ENCODE assay signal across 1 cellular context in the genomic region with DNA sequence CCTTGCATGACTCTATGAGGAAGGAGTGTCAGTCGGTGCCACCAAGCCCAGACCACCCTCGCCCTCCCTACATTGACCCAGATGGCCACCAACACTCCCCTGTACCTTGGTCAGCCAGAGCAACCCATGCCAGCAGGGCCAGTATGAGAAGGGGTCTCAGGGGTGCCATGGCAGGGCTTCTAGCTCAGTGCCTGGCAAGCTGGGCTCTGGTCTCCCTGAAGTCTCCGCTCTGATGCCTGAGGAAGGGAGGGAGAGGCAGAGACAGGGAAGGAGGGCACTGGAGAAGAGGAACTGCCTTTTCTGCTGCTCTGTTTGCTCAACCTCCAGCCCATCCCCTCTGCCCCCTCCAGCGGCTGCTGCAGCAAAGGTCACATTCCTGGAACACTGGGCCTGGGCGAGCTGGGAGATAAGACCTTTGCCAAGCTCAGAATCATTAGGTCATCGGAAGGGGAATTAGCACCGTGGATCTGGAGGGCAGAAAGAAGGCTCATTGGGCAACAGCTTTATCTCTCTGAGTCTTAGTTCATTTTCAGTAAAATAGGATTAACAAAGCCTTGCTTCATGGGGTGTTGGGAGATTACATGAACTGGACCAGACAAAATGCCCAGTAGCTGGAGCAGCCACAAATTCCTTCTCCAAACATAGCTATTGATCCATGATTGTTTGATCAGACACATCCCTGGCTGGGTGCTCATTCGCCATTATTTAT.
TF ChIP-seq lines count a peak whose summit lies in the region.

A gene with protein sequence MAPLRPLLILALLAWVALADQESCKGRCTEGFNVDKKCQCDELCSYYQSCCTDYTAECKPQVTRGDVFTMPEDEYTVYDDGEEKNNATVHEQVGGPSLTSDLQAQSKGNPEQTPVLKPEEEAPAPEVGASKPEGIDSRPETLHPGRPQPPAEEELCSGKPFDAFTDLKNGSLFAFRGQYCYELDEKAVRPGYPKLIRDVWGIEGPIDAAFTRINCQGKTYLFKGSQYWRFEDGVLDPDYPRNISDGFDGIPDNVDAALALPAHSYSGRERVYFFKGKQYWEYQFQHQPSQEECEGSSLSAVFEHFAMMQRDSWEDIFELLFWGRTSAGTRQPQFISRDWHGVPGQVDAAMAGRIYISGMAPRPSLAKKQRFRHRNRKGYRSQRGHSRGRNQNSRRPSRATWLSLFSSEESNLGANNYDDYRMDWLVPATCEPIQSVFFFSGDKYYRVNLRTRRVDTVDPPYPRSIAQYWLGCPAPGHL (minus strand): TSS at position 273 of the 709 bp plus-strand sequence. CDS start 104 bp downstream, at position 169.

TF ChIP-seq in K562, 482 proteins besides CTCF, POLR2A, EP300 and RAD21 (continued from another document and continues in another):
- TF ChIP-seq, protein P1, sequence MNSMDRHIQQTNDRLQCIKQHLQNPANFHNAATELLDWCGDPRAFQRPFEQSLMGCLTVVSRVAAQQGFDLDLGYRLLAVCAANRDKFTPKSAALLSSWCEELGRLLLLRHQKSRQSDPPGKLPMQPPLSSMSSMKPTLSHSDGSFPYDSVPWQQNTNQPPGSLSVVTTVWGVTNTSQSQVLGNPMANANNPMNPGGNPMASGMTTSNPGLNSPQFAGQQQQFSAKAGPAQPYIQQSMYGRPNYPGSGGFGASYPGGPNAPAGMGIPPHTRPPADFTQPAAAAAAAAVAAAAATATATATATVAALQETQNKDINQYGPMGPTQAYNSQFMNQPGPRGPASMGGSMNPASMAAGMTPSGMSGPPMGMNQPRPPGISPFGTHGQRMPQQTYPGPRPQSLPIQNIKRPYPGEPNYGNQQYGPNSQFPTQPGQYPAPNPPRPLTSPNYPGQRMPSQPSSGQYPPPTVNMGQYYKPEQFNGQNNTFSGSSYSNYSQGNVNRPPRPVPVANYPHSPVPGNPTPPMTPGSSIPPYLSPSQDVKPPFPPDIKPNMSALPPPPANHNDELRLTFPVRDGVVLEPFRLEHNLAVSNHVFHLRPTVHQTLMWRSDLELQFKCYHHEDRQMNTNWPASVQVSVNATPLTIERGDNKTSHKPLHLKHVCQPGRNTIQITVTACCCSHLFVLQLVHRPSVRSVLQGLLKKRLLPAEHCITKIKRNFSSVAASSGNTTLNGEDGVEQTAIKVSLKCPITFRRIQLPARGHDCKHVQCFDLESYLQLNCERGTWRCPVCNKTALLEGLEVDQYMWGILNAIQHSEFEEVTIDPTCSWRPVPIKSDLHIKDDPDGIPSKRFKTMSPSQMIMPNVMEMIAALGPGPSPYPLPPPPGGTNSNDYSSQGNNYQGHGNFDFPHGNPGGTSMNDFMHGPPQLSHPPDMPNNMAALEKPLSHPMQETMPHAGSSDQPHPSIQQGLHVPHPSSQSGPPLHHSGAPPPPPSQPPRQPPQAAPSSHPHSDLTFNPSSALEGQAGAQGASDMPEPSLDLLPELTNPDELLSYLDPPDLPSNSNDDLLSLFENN (IDR thresholded peaks at IDR 0.05; ENCODE audit: low read depth in 2 of 2, low read length in 2 of 2), result no peak
- no peak for TF ChIP-seq ZNF445 (CRISPR knock-in tag; IDR thresholded peaks at IDR 0.05; ENCODE audit: low read depth)
- no peak for TF ChIP-seq CHCHD3 (CRISPR knock-in tag; IDR thresholded peaks at IDR 0.05)
- TF ChIP-seq SIX5 (IDR thresholded peaks at IDR 0.05; ENCODE audit: borderline replicate concordance in 1 of 2, insufficient read depth in 1 of 2, low read depth in 1 of 2, low read length in 2 of 2), result no peak
- TF ChIP-seq, protein P2, sequence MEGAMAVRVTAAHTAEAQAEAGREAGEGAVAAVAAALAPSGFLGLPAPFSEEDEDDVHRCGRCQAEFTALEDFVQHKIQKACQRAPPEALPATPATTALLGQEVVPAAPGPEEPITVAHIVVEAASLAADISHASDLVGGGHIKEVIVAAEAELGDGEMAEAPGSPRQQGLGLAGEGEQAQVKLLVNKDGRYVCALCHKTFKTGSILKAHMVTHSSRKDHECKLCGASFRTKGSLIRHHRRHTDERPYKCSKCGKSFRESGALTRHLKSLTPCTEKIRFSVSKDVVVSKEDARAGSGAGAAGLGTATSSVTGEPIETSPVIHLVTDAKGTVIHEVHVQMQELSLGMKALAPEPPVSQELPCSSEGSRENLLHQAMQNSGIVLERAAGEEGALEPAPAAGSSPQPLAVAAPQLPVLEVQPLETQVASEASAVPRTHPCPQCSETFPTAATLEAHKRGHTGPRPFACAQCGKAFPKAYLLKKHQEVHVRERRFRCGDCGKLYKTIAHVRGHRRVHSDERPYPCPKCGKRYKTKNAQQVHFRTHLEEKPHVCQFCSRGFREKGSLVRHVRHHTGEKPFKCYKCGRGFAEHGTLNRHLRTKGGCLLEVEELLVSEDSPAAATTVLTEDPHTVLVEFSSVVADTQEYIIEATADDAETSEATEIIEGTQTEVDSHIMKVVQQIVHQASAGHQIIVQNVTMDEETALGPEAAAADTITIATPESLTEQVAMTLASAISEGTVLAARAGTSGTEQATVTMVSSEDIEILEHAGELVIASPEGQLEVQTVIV (CRISPR knock-in tag; IDR thresholded peaks at IDR 0.05; ENCODE audit: borderline replicate concordance), result no peak
- TF ChIP-seq PRPF4 (IDR thresholded peaks at IDR 0.05; ENCODE audit: insufficient read depth, low read depth, low read length, poor library complexity, severe bottlenecking), result no peak
- TF ChIP-seq BRD4 (IDR thresholded peaks at IDR 0.05), result no peak
- TF ChIP-seq MEF2A (IDR thresholded peaks at IDR 0.05; ENCODE audit: control insufficient read depth, low read depth, low read length), result no peak
- TF ChIP-seq, protein P3, sequence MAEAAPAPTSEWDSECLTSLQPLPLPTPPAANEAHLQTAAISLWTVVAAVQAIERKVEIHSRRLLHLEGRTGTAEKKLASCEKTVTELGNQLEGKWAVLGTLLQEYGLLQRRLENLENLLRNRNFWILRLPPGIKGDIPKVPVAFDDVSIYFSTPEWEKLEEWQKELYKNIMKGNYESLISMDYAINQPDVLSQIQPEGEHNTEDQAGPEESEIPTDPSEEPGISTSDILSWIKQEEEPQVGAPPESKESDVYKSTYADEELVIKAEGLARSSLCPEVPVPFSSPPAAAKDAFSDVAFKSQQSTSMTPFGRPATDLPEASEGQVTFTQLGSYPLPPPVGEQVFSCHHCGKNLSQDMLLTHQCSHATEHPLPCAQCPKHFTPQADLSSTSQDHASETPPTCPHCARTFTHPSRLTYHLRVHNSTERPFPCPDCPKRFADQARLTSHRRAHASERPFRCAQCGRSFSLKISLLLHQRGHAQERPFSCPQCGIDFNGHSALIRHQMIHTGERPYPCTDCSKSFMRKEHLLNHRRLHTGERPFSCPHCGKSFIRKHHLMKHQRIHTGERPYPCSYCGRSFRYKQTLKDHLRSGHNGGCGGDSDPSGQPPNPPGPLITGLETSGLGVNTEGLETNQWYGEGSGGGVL (CRISPR knock-in tag; IDR thresholded peaks at IDR 0.05), result no peak
- no peak for TF ChIP-seq RBBP5 (IDR thresholded peaks at IDR 0.05; ENCODE audit: borderline replicate concordance, insufficient read depth, low read length, poor library complexity, severe bottlenecking)
- no peak for TF ChIP-seq ESRRB (CRISPR knock-in tag; IDR thresholded peaks at IDR 0.05; ENCODE audit: borderline replicate concordance)
- no peak for TF ChIP-seq ZNF232 (CRISPR knock-in tag; IDR thresholded peaks at IDR 0.05)
- TF ChIP-seq, protein P4, sequence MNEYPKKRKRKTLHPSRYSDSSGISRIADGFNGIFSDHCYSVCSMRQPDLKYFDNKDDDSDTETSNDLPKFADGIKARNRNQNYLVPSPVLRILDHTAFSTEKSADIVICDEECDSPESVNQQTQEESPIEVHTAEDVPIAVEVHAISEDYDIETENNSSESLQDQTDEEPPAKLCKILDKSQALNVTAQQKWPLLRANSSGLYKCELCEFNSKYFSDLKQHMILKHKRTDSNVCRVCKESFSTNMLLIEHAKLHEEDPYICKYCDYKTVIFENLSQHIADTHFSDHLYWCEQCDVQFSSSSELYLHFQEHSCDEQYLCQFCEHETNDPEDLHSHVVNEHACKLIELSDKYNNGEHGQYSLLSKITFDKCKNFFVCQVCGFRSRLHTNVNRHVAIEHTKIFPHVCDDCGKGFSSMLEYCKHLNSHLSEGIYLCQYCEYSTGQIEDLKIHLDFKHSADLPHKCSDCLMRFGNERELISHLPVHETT (CRISPR knock-in tag; conservative IDR thresholded peaks at IDR 0.05 in 1 of 2, IDR thresholded peaks at IDR 0.05 in 1 of 2), result no peak
- no peak for TF ChIP-seq ZNF311 (CRISPR knock-in tag; IDR thresholded peaks at IDR 0.05)
- TF ChIP-seq, protein P5, sequence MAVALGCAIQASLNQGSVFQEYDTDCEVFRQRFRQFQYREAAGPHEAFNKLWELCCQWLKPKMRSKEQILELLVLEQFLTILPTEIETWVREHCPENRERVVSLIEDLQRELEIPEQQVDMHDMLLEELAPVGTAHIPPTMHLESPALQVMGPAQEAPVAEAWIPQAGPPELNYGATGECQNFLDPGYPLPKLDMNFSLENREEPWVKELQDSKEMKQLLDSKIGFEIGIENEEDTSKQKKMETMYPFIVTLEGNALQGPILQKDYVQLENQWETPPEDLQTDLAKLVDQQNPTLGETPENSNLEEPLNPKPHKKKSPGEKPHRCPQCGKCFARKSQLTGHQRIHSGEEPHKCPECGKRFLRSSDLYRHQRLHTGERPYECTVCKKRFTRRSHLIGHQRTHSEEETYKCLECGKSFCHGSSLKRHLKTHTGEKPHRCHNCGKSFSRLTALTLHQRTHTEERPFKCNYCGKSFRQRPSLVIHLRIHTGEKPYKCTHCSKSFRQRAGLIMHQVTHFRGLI (CRISPR knock-in tag; IDR thresholded peaks at IDR 0.05), result no peak
- no peak for TF ChIP-seq GTF2E2 (tag; IDR thresholded peaks at IDR 0.05)
- TF ChIP-seq MYBL2 (IDR thresholded peaks at IDR 0.05; ENCODE audit: low read depth), result no peak
- TF ChIP-seq MYBL2 (CRISPR knock-in tag; IDR thresholded peaks at IDR 0.05; ENCODE audit: borderline replicate concordance), result no peak
- TF ChIP-seq ASH1L (IDR thresholded peaks at IDR 0.05; ENCODE audit: borderline replicate concordance, low read depth, partially characterized antibody), result no peak
- TF ChIP-seq ZNF274 (IDR thresholded peaks at IDR 0.05; ENCODE audit: borderline replicate concordance, low read depth, low read length), result no peak
- peak; percentile 81 for TF ChIP-seq TEAD4 (IDR thresholded peaks at IDR 0.05; ENCODE audit: low read length)
- no peak for TF ChIP-seq TEAD4 (CRISPR knock-in tag; IDR thresholded peaks at IDR 0.05; ENCODE audit: borderline replicate concordance)
- TF ChIP-seq, protein P6, sequence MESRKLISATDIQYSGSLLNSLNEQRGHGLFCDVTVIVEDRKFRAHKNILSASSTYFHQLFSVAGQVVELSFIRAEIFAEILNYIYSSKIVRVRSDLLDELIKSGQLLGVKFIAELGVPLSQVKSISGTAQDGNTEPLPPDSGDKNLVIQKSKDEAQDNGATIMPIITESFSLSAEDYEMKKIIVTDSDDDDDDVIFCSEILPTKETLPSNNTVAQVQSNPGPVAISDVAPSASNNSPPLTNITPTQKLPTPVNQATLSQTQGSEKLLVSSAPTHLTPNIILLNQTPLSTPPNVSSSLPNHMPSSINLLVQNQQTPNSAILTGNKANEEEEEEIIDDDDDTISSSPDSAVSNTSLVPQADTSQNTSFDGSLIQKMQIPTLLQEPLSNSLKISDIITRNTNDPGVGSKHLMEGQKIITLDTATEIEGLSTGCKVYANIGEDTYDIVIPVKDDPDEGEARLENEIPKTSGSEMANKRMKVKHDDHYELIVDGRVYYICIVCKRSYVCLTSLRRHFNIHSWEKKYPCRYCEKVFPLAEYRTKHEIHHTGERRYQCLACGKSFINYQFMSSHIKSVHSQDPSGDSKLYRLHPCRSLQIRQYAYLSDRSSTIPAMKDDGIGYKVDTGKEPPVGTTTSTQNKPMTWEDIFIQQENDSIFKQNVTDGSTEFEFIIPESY (CRISPR knock-in tag; IDR thresholded peaks at IDR 0.05), result no peak
- no peak for TF ChIP-seq ELF1 (tag; IDR thresholded peaks at IDR 0.05)
- TF ChIP-seq ZNF174 (CRISPR knock-in tag; IDR thresholded peaks at IDR 0.05), result no peak
- peak; percentile 82 for TF ChIP-seq ESRRA (IDR thresholded peaks at IDR 0.05; ENCODE audit: borderline replicate concordance, low read depth)
- TF ChIP-seq, protein P7, sequence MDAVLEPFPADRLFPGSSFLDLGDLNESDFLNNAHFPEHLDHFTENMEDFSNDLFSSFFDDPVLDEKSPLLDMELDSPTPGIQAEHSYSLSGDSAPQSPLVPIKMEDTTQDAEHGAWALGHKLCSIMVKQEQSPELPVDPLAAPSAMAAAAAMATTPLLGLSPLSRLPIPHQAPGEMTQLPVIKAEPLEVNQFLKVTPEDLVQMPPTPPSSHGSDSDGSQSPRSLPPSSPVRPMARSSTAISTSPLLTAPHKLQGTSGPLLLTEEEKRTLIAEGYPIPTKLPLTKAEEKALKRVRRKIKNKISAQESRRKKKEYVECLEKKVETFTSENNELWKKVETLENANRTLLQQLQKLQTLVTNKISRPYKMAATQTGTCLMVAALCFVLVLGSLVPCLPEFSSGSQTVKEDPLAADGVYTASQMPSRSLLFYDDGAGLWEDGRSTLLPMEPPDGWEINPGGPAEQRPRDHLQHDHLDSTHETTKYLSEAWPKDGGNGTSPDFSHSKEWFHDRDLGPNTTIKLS (IDR thresholded peaks at IDR 0.05; ENCODE audit: borderline replicate concordance, low read depth), result no peak
- TF ChIP-seq MYC (IDR thresholded peaks at IDR 0.05; ENCODE audit: low read depth, low read length), result no peak
- TF ChIP-seq MYC (CRISPR knock-in tag; IDR thresholded peaks at IDR 0.05; ENCODE audit: borderline replicate concordance, low read depth), result no peak
- TF ChIP-seq SRSF1 (IDR thresholded peaks at IDR 0.05; ENCODE audit: low read depth, low read length), result no peak
- no peak for TF ChIP-seq STAT5B (CRISPR knock-in tag; IDR thresholded peaks at IDR 0.05)
- TF ChIP-seq HMG20A (CRISPR knock-in tag; conservative IDR thresholded peaks at IDR 0.05), result no peak
- TF ChIP-seq ZBTB7A (IDR thresholded peaks at IDR 0.05; ENCODE audit: borderline replicate concordance, control insufficient read depth, low read depth, low read length), result peak; percentile 41; the same call in 1 of the 2 replicates
- 0 out of 2 replicates have a peak, but pooled peaks have one; percentile 27 for TF ChIP-seq MYNN (IDR thresholded peaks at IDR 0.05)
- TF ChIP-seq MYNN (CRISPR knock-in tag; IDR thresholded peaks at IDR 0.05), result no peak
- TF ChIP-seq CBX3 (IDR thresholded peaks at IDR 0.05; ENCODE audit: borderline replicate concordance in 1 of 2, low read length in 2 of 2), result no peak
- no peak for TF ChIP-seq TOE1 (IDR thresholded peaks at IDR 0.05; ENCODE audit: borderline replicate concordance)
- TF ChIP-seq TOE1 (CRISPR knock-in tag; IDR thresholded peaks at IDR 0.05; ENCODE audit: borderline replicate concordance, low read depth), result no peak
- TF ChIP-seq TGIF2 (CRISPR knock-in tag; IDR thresholded peaks at IDR 0.05), result no peak
- peak in 1 of 2 experiments; percentile 17; a peak in 1 of 4 replicates for TF ChIP-seq FOXA3 (CRISPR knock-in tag; conservative IDR thresholded peaks at IDR 0.05 in 1 of 2, IDR thresholded peaks at IDR 0.05 in 1 of 2)
- TF ChIP-seq RCOR1 (IDR thresholded peaks at IDR 0.05; ENCODE audit: borderline replicate concordance in 1 of 2, low read depth in 2 of 2, low read length in 2 of 2), result peak; percentile 17 to 84; a peak in 3 of 4 replicates
- TF ChIP-seq CSDE1 (IDR thresholded peaks at IDR 0.05), result no peak
- TF ChIP-seq ZNF444 (CRISPR knock-in tag; IDR thresholded peaks at IDR 0.05), result no peak
- TF ChIP-seq ZNF830 (CRISPR knock-in tag; IDR thresholded peaks at IDR 0.05), result no peak
- no peak for TF ChIP-seq MBD2 (IDR thresholded peaks at IDR 0.05; ENCODE audit: borderline replicate concordance, low read depth)
- no peak for TF ChIP-seq ZNF436 (CRISPR knock-in tag; IDR thresholded peaks at IDR 0.05)
- TF ChIP-seq ZNF212 (CRISPR knock-in tag; IDR thresholded peaks at IDR 0.05), result no peak
- no peak for TF ChIP-seq CEBPG (CRISPR knock-in tag; IDR thresholded peaks at IDR 0.05)
- TF ChIP-seq CEBPG (tag; conservative IDR thresholded peaks at IDR 0.05 in 1 of 2, IDR thresholded peaks at IDR 0.05 in 1 of 2), result peak; percentile 67 to 80
- TF ChIP-seq MED1 (CRISPR knock-in tag; IDR thresholded peaks at IDR 0.05; ENCODE audit: borderline replicate concordance), result no peak
- TF ChIP-seq CC2D1A (IDR thresholded peaks at IDR 0.05), result no peak
- TF ChIP-seq GTF2F1 (IDR thresholded peaks at IDR 0.05; ENCODE audit: low read depth, low read length), result no peak
